ENCODE assay signal across 2 cellular contexts in the genomic region with DNA sequence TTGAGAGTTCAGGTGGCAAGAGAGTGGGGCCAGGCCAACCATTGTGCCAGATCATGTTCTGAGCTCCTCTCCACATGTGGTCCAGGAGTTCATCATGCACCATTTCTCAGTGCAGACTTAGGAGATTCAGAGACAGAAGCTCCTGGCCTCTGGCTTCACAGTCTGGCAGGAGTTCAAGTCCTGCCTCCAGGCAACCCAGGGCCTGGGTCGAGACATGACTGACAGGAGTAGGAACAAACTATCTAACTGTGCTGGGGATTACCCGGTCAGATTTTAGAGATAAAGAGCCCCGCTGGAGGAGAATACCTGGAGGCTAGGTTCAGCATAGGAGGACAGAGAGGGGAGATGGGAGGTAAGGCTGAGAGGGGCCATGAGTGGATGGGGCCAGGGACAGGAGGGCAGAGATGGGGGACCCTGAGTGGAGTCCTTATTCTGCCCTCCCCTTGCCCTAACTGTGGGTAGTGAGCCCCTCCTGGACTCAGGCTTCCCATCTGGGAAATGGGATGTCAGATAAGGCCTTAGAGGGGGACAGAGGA.
TF ChIP-seq lines count a peak whose summit lies in the region.

No MANE protein-coding gene starts in this region.

TF ChIP-seq in HCT116, 20 proteins besides CTCF, POLR2A, EP300 and RAD21 (continued from another document):
- TF ChIP-seq JUND (IDR thresholded peaks at IDR 0.05), result no peak
- TF ChIP-seq SIN3A (IDR thresholded peaks at IDR 0.05; ENCODE audit: low read depth), result no peak
- TF ChIP-seq TCF7L2 (IDR thresholded peaks at IDR 0.05; ENCODE audit: borderline replicate concordance, extremely low read depth, insufficient read depth, insufficient read length), result no peak
- no peak for TF ChIP-seq ELF1 (IDR thresholded peaks at IDR 0.05; ENCODE audit: borderline replicate concordance, low read depth)
- TF ChIP-seq YY1 (IDR thresholded peaks at IDR 0.05; ENCODE audit: extremely low read depth, insufficient replicate concordance, low read depth, low read length), result no peak

TF ChIP-seq in GM23338, 12 proteins besides CTCF, POLR2A, EP300 and RAD21 (continued from another document):
- TF ChIP-seq ETS1 (IDR thresholded peaks at IDR 0.05) (no peak), JUNB (IDR thresholded peaks at IDR 0.05; ENCODE audit: unreplicated experiment) (no peak), NANOG (IDR thresholded peaks at IDR 0.05; ENCODE audit: borderline replicate concordance) (no peak), ZNF331 (CRISPR knock-in tag; IDR thresholded peaks at IDR 0.05; ENCODE audit: low read depth) (no peak), ZNF114 (CRISPR knock-in tag; IDR thresholded peaks at IDR 0.05) (no peak), STAT1 (IDR thresholded peaks at IDR 0.05; ENCODE audit: unreplicated experiment) (no peak), POLR2AphosphoS5 (IDR thresholded peaks at IDR 0.05; ENCODE audit: low read depth) (no peak), EZH2phosphoT487 (IDR thresholded peaks at IDR 0.05; ENCODE audit: unreplicated experiment) (no peak)
- TF ChIP-seq, protein P1, sequence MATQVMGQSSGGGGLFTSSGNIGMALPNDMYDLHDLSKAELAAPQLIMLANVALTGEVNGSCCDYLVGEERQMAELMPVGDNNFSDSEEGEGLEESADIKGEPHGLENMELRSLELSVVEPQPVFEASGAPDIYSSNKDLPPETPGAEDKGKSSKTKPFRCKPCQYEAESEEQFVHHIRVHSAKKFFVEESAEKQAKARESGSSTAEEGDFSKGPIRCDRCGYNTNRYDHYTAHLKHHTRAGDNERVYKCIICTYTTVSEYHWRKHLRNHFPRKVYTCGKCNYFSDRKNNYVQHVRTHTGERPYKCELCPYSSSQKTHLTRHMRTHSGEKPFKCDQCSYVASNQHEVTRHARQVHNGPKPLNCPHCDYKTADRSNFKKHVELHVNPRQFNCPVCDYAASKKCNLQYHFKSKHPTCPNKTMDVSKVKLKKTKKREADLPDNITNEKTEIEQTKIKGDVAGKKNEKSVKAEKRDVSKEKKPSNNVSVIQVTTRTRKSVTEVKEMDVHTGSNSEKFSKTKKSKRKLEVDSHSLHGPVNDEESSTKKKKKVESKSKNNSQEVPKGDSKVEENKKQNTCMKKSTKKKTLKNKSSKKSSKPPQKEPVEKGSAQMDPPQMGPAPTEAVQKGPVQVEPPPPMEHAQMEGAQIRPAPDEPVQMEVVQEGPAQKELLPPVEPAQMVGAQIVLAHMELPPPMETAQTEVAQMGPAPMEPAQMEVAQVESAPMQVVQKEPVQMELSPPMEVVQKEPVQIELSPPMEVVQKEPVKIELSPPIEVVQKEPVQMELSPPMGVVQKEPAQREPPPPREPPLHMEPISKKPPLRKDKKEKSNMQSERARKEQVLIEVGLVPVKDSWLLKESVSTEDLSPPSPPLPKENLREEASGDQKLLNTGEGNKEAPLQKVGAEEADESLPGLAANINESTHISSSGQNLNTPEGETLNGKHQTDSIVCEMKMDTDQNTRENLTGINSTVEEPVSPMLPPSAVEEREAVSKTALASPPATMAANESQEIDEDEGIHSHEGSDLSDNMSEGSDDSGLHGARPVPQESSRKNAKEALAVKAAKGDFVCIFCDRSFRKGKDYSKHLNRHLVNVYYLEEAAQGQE (IDR thresholded peaks at IDR 0.05; ENCODE audit: unreplicated experiment), result no peak
- TF ChIP-seq, protein P2, sequence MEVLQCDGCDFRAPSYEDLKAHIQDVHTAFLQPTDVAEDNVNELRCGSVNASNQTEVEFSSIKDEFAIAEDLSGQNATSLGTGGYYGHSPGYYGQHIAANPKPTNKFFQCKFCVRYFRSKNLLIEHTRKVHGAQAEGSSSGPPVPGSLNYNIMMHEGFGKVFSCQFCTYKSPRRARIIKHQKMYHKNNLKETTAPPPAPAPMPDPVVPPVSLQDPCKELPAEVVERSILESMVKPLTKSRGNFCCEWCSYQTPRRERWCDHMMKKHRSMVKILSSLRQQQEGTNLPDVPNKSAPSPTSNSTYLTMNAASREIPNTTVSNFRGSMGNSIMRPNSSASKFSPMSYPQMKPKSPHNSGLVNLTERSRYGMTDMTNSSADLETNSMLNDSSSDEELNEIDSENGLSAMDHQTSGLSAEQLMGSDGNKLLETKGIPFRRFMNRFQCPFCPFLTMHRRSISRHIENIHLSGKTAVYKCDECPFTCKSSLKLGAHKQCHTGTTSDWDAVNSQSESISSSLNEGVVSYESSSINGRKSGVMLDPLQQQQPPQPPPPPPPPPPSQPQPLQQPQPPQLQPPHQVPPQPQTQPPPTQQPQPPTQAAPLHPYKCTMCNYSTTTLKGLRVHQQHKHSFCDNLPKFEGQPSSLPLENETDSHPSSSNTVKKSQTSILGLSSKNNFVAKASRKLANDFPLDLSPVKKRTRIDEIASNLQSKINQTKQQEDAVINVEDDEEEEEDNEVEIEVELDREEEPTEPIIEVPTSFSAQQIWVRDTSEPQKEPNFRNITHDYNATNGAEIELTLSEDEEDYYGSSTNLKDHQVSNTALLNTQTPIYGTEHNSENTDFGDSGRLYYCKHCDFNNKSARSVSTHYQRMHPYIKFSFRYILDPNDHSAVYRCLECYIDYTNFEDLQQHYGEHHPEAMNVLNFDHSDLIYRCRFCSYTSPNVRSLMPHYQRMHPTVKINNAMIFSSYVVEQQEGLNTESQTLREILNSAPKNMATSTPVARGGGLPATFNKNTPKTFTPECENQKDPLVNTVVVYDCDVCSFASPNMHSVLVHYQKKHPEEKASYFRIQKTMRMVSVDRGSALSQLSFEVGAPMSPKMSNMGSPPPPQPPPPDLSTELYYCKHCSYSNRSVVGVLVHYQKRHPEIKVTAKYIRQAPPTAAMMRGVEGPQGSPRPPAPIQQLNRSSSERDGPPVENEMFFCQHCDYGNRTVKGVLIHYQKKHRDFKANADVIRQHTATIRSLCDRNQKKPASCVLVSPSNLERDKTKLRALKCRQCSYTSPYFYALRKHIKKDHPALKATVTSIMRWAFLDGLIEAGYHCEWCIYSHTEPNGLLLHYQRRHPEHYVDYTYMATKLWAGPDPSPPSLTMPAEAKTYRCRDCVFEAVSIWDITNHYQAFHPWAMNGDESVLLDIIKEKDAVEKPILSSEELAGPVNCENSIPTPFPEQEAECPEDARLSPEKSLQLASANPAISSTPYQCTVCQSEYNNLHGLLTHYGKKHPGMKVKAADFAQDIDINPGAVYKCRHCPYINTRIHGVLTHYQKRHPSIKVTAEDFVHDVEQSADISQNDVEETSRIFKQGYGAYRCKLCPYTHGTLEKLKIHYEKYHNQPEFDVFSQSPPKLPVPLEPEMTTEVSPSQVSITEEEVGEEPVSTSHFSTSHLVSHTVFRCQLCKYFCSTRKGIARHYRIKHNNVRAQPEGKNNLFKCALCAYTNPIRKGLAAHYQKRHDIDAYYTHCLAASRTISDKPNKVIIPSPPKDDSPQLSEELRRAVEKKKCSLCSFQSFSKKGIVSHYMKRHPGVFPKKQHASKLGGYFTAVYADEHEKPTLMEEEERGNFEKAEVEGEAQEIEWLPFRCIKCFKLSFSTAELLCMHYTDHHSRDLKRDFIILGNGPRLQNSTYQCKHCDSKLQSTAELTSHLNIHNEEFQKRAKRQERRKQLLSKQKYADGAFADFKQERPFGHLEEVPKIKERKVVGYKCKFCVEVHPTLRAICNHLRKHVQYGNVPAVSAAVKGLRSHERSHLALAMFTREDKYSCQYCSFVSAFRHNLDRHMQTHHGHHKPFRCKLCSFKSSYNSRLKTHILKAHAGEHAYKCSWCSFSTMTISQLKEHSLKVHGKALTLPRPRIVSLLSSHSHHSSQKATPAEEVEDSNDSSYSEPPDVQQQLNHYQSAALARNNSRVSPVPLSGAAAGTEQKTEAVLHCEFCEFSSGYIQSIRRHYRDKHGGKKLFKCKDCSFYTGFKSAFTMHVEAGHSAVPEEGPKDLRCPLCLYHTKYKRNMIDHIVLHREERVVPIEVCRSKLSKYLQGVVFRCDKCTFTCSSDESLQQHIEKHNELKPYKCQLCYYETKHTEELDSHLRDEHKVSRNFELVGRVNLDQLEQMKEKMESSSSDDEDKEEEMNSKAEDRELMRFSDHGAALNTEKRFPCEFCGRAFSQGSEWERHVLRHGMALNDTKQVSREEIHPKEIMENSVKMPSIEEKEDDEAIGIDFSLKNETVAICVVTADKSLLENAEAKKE (CRISPR knock-in tag; IDR thresholded peaks at IDR 0.05), result no peak
TF ChIP-seq in GM23338: peak in this region for 0.
